Comparison of ENCODE assay signal across 8 cellular contexts in the genomic region with DNA sequence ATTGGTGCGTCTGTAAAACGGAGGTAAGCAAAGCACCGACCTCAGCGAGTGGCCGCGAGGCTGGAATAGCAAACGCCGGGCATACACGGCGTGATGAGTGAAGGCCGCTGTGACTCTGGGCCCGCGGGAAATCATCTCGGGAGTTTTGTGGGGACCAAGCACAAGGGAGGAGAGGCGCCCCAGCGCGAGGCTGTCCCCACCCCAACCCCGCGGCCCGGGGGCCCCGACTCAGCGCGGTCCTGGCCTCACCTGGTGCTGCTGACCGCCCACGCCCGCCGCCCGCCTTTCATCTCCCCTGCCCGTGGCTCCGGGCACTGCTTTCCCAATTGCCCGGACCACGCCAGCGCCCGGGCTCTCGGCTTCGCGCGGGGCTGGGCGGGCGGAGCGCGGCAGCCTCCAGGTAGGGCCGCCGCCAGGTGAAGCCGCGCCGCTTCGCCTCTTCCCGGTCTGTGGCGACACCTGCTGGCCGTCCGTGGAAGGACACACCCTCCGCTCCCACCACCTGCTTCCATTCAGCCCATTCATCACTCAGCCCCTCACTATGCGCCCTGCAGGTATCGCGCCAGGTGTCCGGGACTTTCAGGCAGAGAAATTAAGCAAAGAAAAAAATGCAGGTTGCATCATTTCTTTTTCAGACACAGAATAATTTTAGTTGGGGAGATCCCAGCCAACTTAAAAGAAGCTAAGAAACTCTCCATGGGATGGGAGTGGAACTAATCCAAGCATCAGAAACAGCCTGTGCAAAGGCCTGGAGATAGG.
DNase-seq lines count a peak whose midpoint lies in the region; ATAC-seq, FAIRE-seq and TF ChIP-seq lines count a peak whose summit lies in the region.

No MANE protein-coding gene starts in this region.

- FAIRE-seq in small intestine (lab: Jason Lieb, UNC): no peak

- ATAC-seq in GM18511 (IDR thresholded peaks at IDR 0.05; ENCODE audit: unreplicated experiment): peak; percentile 62
- ATAC-seq in HG02970 (IDR thresholded peaks at IDR 0.05; ENCODE audit: low FRiP score, unreplicated experiment): no peak

- H3K27me3 ChIP-seq in A673 (replicated peaks; ENCODE audit: insufficient read depth, low read depth, low read length, poor library complexity) (no peaks in the 10 kb centered on the region), ascending aorta (peaks cover 4% of the 10 kb centered on the region), iPS DF 6.9 (ENCODE audit: control insufficient read depth, insufficient read depth, low read length) (peaks cover 3% of the 10 kb centered on the region; the same call in 1 of the 2 replicates), small intestine (ENCODE audit: control insufficient read depth in 2 of 2, insufficient read depth in 2 of 2, low read length in 2 of 2) (peaks cover 0 to 3% of the 10 kb centered on the region in 2 donors)

- DNase-seq in A673 (ENCODE audit: low spot score): peak; percentile 27
- peak; percentile 53 for DNase-seq in HuH-7 (ENCODE audit: low spot score)
- peak; percentile 30 to 69 (median 58) for DNase-seq in T-helper 1 cell
- DNase-seq in ascending aorta (ENCODE audit: low spot score in 2 of 2): peak in 1 of 2 donors; percentile 69
- peak; percentile 71 for DNase-seq in iPS DF 6.9 (ENCODE audit: low read depth, low spot score)
- peak; percentile 58 for DNase-seq in small intestine

- TF ChIP-seq CTCF in A673 (conservative IDR thresholded peaks at IDR 0.05; ENCODE audit: low read depth, low read length): peak; percentile 84
- peak; percentile 92 to 97 (median 94) for TF ChIP-seq CTCF in ascending aorta (IDR thresholded peaks at IDR 0.05)

- POLR2A ChIA-PET in A673 (lab: Charles Lee; ENCODE audit: low non-redundant PET): no interaction called here

- CTCF ChIA-PET in A673 (lab: Charles Lee): no interaction called here

- H3K27ac ChIP-seq in A673 (ENCODE audit: low read depth, low read length, poor library complexity, severe bottlenecking): no peak overlapping the region
- no peak overlapping the region for H3K27ac ChIP-seq in ascending aorta
- no peak overlapping the region for H3K27ac ChIP-seq in iPS DF 6.9 (ENCODE audit: low read length)
- no peak overlapping the region for H3K27ac ChIP-seq in small intestine (ENCODE audit: low read depth in 1 of 2, low read length in 1 of 2)

- H3K4me3 ChIP-seq in A673 (ENCODE audit: low read depth, low read length, poor library complexity, severe bottlenecking) (no peak overlapping the region), ascending aorta (peak overlapping the region in 1 of 2 donors; percentile 15), iPS DF 6.9 (ENCODE audit: low read length) (peak overlapping the region; percentile 36; the same call in 1 of the 2 replicates), small intestine (ENCODE audit: low read depth in 1 of 2, low read length in 2 of 2) (peak overlapping the region in 1 of 2 donors; percentile 52)

- no peaks in the 10 kb centered on the region for H3K36me3 ChIP-seq in A673 (ENCODE audit: insufficient read depth, low read length, poor library complexity, severe bottlenecking)
- H3K36me3 ChIP-seq in ascending aorta: no peaks in the 10 kb centered on the region
- H3K36me3 ChIP-seq in iPS DF 6.9 (ENCODE audit: control insufficient read depth, insufficient read depth, low read length): no peaks in the 10 kb centered on the region
- no peaks in the 10 kb centered on the region for H3K36me3 ChIP-seq in small intestine (ENCODE audit: control insufficient read depth in 2 of 2, insufficient read depth in 2 of 2, low read length in 2 of 2)

- intact Hi-C loops in A673 (cut with micrococcal nuclease; ENCODE audit: unreplicated experiment): loop anchor here (2.0 to 5.0 kb wide), 3 partner anchors 1254 to 1935 kb away; no protein-coding TSS in a partner anchor
- intact Hi-C loops in ascending aorta (cut with DNase I): loop anchor here (1.0 to 5.0 kb wide), 2 partner anchors 1255 to 1935 kb away; no protein-coding TSS in a partner anchor

- H3K4me1 ChIP-seq in A673 (ENCODE audit: insufficient read depth, low read length, poor library complexity, severe bottlenecking) (no peaks in the 10 kb centered on the region), ascending aorta (peaks cover 0 to 5% of the 10 kb centered on the region in 2 donors), iPS DF 6.9 (ENCODE audit: control insufficient read depth, insufficient read depth, low read length) (peaks cover 1% of the 10 kb centered on the region; the same call in 1 of the 2 replicates), small intestine (ENCODE audit: control insufficient read depth in 2 of 2, insufficient read depth in 1 of 2, low read depth in 1 of 2, low read length in 1 of 2) (no peaks in the 10 kb centered on the region)

- BruUV-seq in A673 (replicated peaks; lab: Mats Ljungman, UMichigan): no TSS peak

- WGBS in iPS DF 6.9 (ENCODE audit: insufficient coverage, insufficient read length): no CpG with 5 or more reads among the region's 57 CpGs
- WGBS in small intestine, 3 donors: 3 to 6% (median 4%) methylated on average over 53 to 57 of the region's 57 CpGs

- no peaks in the 10 kb centered on the region for H3K9me3 ChIP-seq in A673 (ENCODE audit: low read depth, low read length, poor library complexity, severe bottlenecking)
- H3K9me3 ChIP-seq in ascending aorta: no peaks in the 10 kb centered on the region
- H3K9me3 ChIP-seq in iPS DF 6.9 (ENCODE audit: control insufficient read depth, insufficient read depth, low read length): no peaks in the 10 kb centered on the region
- H3K9me3 ChIP-seq in small intestine (ENCODE audit: control insufficient read depth, low read depth): no peaks in the 10 kb centered on the region
